Comparison of ENCODE assay signal across 3 cellular contexts in the genomic region with DNA sequence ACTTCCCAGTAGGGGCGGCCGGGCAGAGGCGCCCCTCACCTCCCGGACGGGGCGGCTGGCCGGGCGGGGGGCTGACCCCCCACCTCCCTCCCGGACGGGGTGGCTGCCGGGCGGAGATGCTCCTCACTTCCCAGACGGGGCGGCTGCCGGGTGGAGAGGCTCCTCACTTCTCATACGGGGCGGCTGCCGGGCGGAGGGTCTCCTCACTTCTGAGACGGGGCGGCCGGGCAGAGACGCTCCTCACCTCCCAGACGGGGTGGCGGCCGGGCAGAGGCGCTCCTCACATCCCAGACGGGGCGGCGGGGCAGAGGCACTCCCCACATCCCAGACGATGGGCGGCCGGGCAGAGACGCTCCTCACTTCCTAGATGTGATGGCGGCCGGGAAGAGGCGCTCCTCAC. TPM values are rescaled to one million over a fixed set of nuclear protein-coding genes. Genes with fewer than 3 reads are reported as not detected.
"Had no signal": no experiment of that assay in that cellular context is flagged by ENCODE, and none has a peak within 500 bp of the region (broad histone marks: within the 10 kb centered on the region; RNA-seq: fewer than 3 reads in every experiment).

No MANE protein-coding gene starts in this region.

RNA-seq across cellular contexts. Expression of gene LGALS4, which starts 43.0 kb away (rescaled TPM):
- total RNA-seq: activated naive CD4-positive, alpha-beta T cell treated with anti-CD3 and anti-CD28 coated beads for 36 hours; ascending aorta; chondrocyte had no signal
